ENCODE assay signal across 15 cellular contexts in the genomic region with DNA sequence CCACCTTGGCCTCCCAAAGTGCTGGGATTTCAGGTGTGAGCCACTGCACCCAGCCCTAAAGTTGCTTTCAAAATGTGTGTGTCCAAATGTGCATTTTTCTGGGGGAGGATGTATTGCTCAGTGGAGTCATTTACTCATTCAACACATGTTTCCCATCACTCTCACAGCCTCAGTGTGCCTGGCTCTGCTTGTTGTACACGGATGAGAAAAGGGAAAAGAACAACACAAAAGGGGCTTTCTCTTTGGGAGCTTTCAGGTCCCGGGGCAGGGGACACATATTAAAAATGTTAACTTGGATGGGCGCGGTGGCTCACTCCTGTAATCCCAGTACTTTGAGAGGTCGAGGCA. TPM values are rescaled to one million over a fixed set of nuclear protein-coding genes. Genes with fewer than 3 reads are reported as not detected.
"Had no signal": no experiment of that assay in that cellular context is flagged by ENCODE, and none has a peak within 500 bp of the region (broad histone marks: within the 10 kb centered on the region; RNA-seq: fewer than 3 reads in every experiment).

No MANE protein-coding gene starts in this region.

- ATAC-seq: pancreas; stimulated activated effector memory CD8-positive, alpha-beta T cell treated with anti-CD3 and anti-CD28 coated beads, Interleukin-12 subunit alpha, Interleukin-12 subunit beta, amount 100 ng/mL, for 72 hours; T-cell had no signal

- H3K4me3 ChIP-seq: ascending aorta, esophagus muscularis mucosa, hepatocyte, pancreas, thyroid gland had no signal

- H3K9me3 ChIP-seq: ascending aorta, esophagus muscularis mucosa, pancreas, thyroid gland had no signal

- H3K27ac ChIP-seq: ascending aorta, hepatocyte had no signal

- H3K27me3 ChIP-seq: ascending aorta, hepatocyte, pancreas, thyroid gland had no signal

- H3K36me3 ChIP-seq: ascending aorta, esophagus muscularis mucosa, pancreas, thyroid gland had no signal

- DNase-seq: activated CD4-positive, alpha-beta T cell treated with anti-CD3 and anti-CD28 coated beads, Interleukin-2, amount 10 ng/mL, durations not matched to agents 7 days and 5 days; activated CD8-positive, alpha-beta memory T cell treated with anti-CD3 and anti-CD28 coated beads for 24 hours; activated naive CD4-positive, alpha-beta T cell; activated naive CD8-positive, alpha-beta T cell treated with anti-CD3 and anti-CD28 coated beads, Interleukin-2, amount 10 ng/mL, durations not matched to agents 7 days and 5 days; islet precursor cell; pancreas; T-cell; T-helper 9 cell; thyroid gland had no signal

RNA-seq across cellular contexts. Expression of gene PPL, which starts 1.7 kb away (rescaled TPM):
- total RNA-seq: activated CD4-positive, alpha-beta T cell treated with anti-CD3 and anti-CD28 coated beads, Interleukin-2, amount 10 ng/mL, durations not matched to agents 7 days and 5 days; activated naive CD8-positive, alpha-beta T cell treated with anti-CD3 and anti-CD28 coated beads, Interleukin-2, amount 10 ng/mL, durations not matched to agents 7 days and 5 days; activated T-helper 1 cell treated with anti-CD3 and anti-CD28 coated beads, Interleukin-12 subunit alpha, Interleukin-12 subunit beta, Interleukin-2, Interleukin-4 antibody, amounts not matched to agents 30 ng/mL and 10 ng/mL and 1 ng/mL, durations not matched to agents 14 hours and 24 hours and 36 hours had no signal

RNA-seq across cellular contexts. Expression of gene SEC14L5, which starts 19.5 kb away (rescaled TPM):
- total RNA-seq: activated CD4-positive, alpha-beta T cell treated with anti-CD3 and anti-CD28 coated beads, Interleukin-2, amount 10 ng/mL, durations not matched to agents 7 days and 5 days; activated T-helper 1 cell treated with anti-CD3 and anti-CD28 coated beads, Interleukin-12 subunit alpha, Interleukin-12 subunit beta, Interleukin-2, Interleukin-4 antibody, amounts not matched to agents 30 ng/mL and 10 ng/mL and 1 ng/mL, durations not matched to agents 14 hours and 24 hours and 36 hours; glomerular endothelial cell had no signal
